Comparison of ENCODE assay signal across 15 cellular contexts in the genomic region with DNA sequence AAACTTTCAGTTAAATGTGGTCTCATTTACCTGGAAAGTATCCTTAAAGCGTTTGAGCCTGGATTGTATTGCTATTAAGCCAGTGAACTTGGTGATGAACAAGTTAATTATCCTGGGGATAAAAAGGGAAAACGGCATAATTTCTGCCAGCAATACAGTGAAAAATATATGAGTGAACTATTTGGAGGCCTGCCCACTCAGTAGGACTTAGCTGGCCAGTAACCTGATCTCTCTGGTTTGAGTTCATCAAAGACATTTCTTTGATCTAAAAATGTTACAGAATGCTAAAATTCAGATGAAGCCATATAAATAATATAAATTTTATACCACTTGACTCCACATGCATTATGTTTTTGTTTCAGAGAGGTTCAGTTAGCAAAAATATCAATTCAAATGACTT.
DNase-seq lines count a peak whose midpoint lies in the region; ATAC-seq and TF ChIP-seq lines count a peak whose summit lies in the region.
"Had no signal": no experiment of that assay in that cellular context is flagged by ENCODE, and none has a peak within 500 bp of the region (broad histone marks: within the 10 kb centered on the region; RNA-seq: fewer than 3 reads in every experiment).

No MANE protein-coding gene starts in this region.

- H2AFZ ChIP-seq in PC-3 (ENCODE audit: low read length), result no peak overlapping the region
- H2AFZ ChIP-seq: GM23338 had no signal

- H3K79me2 ChIP-seq in PC-3 (ENCODE audit: low read length), result no peaks in the 10 kb centered on the region

- H3K27ac ChIP-seq in PC-3 (ENCODE audit: low read length) (no peak overlapping the region), right atrium auricular region (no peak overlapping the region)

- intact Hi-C loops in PC-3 (cut with micrococcal nuclease), result no loop called here

- POLR2A ChIA-PET in PC-3 (lab: Charles Lee; ENCODE audit: unreplicated experiment), result no interaction called here

- H3K9me3 ChIP-seq in PC-3 (ENCODE audit: low read length) (no peaks in the 10 kb centered on the region), right atrium auricular region (no peaks in the 10 kb centered on the region)

- H4K20me1 ChIP-seq in PC-3 (ENCODE audit: low read length), result no peaks in the 10 kb centered on the region

- no peaks in the 10 kb centered on the region for H3F3A ChIP-seq in PC-3 (ENCODE audit: low read length, unreplicated experiment)

- BruUV-seq in PC-3 (replicated peaks; lab: Mats Ljungman, UMichigan), result no TSS peak

- H3K4me2 ChIP-seq in PC-3 (ENCODE audit: low read length), result no peak overlapping the region
- H3K4me2 ChIP-seq: GM23338 had no signal

- no peak for TF ChIP-seq CTCF in PC-3 (conservative IDR thresholded peaks at IDR 0.05; ENCODE audit: low read depth, low read length)
- no peak for TF ChIP-seq CTCF in retinal pigment epithelial cell (conservative IDR thresholded peaks at IDR 0.05; ENCODE audit: low read depth, low read length)
- no peak for TF ChIP-seq CTCF in right atrium auricular region (IDR thresholded peaks at IDR 0.05)

- H3K4me3 ChIP-seq in PC-3 (ENCODE audit: low read length) (no peak overlapping the region), retinal pigment epithelial cell (ENCODE audit: low read length) (no peak overlapping the region), right atrium auricular region (no peak overlapping the region)
- H3K4me3 ChIP-seq: GM23338 had no signal

- H3K9ac ChIP-seq in PC-3 (ENCODE audit: low read length), result no peak overlapping the region

- no peaks in the 10 kb centered on the region for H3K4me1 ChIP-seq in PC-3 (ENCODE audit: insufficient read depth, low read length)
- no peaks in the 10 kb centered on the region for H3K4me1 ChIP-seq in right atrium auricular region

- DNase-seq in HCEC 1CT (peak; percentile 13), PC-3 (no peak), fibroblast of gingiva (ENCODE audit: low read depth) (peak; percentile 27), retinal pigment epithelial cell (ENCODE audit: low read depth) (peak; percentile 26), right atrium auricular region (ENCODE audit: low spot score) (no peak)
- DNase-seq: Calu3; CD4-positive, CD25-positive, alpha-beta regulatory T cell; KG1; NCI-H1105 treated with DMSO at 0.1 percent for 48 hours; NCI-H187; NCI-H82; SIG-M5 had no signal

- CTCF ChIA-PET in PC-3 (lab: Charles Lee), result no interaction called here

- H3K9me2 ChIP-seq in PC-3 (replicated peaks; ENCODE audit: low read length), result no peaks in the 10 kb centered on the region

- H3K27me3 ChIP-seq in PC-3 (ENCODE audit: low read length), result no peaks in the 10 kb centered on the region
- no peaks in the 10 kb centered on the region for H3K27me3 ChIP-seq in right atrium auricular region

- ATAC-seq in PC-3 (peak; percentile 60), HG03175 (IDR thresholded peaks at IDR 0.05; ENCODE audit: unreplicated experiment) (no peak), HG02571 (IDR thresholded peaks at IDR 0.05; ENCODE audit: unreplicated experiment) (no peak)
- ATAC-seq: GM23338 had no signal

- H3K36me3 ChIP-seq in PC-3 (ENCODE audit: low read depth, low read length) (no peaks in the 10 kb centered on the region), right atrium auricular region (no peaks in the 10 kb centered on the region)

Comparison
In these comparisons a context has a peak if more than half of its experiments do, and no peak if none do; other contexts are left out.
1. DNase-seq: peak in HCEC 1CT (single experiment), fibroblast of gingiva (single experiment) and retinal pigment epithelial cell (single experiment); none in PC-3 (single experiment) and right atrium auricular region (single experiment).